ENCODE assay signal across 8 cellular contexts in genomic region chr5:141753971-141754713, GRCh38.
A peak's percentile ranks its signal among the peaks of the same experiment; 100 is the strongest.
DNase-seq lines count a peak whose midpoint lies in the region; TF ChIP-seq lines count a peak whose summit lies in the region.

No MANE protein-coding gene starts in this region.

- no peak overlapping the region for H3K27ac ChIP-seq in MM.1S (ENCODE audit: low read length)

- no peaks in the 10 kb centered on the region for H4K20me1 ChIP-seq in MM.1S (ENCODE audit: insufficient read depth, low read length)

- DNase-seq in NCI-H2171 treated with DMSO at 0.1 percent for 48 hours (lab: John Stamatoyannopoulos, UW), result peak; percentile 36
- DNase-seq in NCI-H2171 (lab: John Stamatoyannopoulos, UW), result no peak
- peak; percentile 59 for DNase-seq in MM.1S
- peak; percentile 49 to 60 for DNase-seq in cardiac fibroblast (ENCODE audit: low read depth in 2 of 2)
- DNase-seq in myocyte (ENCODE audit: low read depth), result peak; percentile 66
- DNase-seq in NCI-H2029 treated with DMSO at 0.1 percent for 48 hours (lab: John Stamatoyannopoulos, UW), result no peak
- DNase-seq in activated effector memory CD4-positive, alpha-beta T cell treated with anti-CD3 and anti-CD28 coated beads, Interleukin-2, amount 50 U/mL, for 16 hours, result no peak
- no peak for DNase-seq in medulla oblongata (ENCODE audit: extremely low spot score)

- no peaks in the 10 kb centered on the region for H3K36me3 ChIP-seq in MM.1S (replicated peaks; ENCODE audit: insufficient read depth, low read length)

- peaks cover 48% of the 10 kb centered on the region for H3K27me3 ChIP-seq in MM.1S (replicated peaks; ENCODE audit: insufficient read depth, low read length)

- H3K9me2 ChIP-seq in MM.1S (replicated peaks; ENCODE audit: insufficient read depth, low read length), result no peaks in the 10 kb centered on the region

- no peaks in the 10 kb centered on the region for H3K4me1 ChIP-seq in MM.1S (ENCODE audit: low read length)

- H3K9me3 ChIP-seq in MM.1S (replicated peaks; ENCODE audit: insufficient read depth, low read length), result no peaks in the 10 kb centered on the region

- no peak for TF ChIP-seq CTCF in MM.1S (IDR thresholded peaks at IDR 0.05; ENCODE audit: low read length)
- TF ChIP-seq CTCF in cardiac fibroblast (IDR thresholded peaks at IDR 0.05; ENCODE audit: low read depth, low read length), result no peak

- H3K4me2 ChIP-seq in MM.1S (ENCODE audit: low read depth, low read length), result no peak overlapping the region

- no peak overlapping the region for H2AFZ ChIP-seq in MM.1S (ENCODE audit: low read length)

- no peak overlapping the region for H3K4me3 ChIP-seq in MM.1S (ENCODE audit: low read length)
- no peak overlapping the region for H3K4me3 ChIP-seq in cardiac fibroblast (replicated peaks in 1 of 2; ENCODE audit: low read depth in 2 of 2, low read length in 2 of 2)

- no peaks in the 10 kb centered on the region for H3F3A ChIP-seq in MM.1S (ENCODE audit: insufficient read depth, low read length)

- H3K79me2 ChIP-seq in MM.1S (ENCODE audit: low read length), result no peaks in the 10 kb centered on the region

- H3K9ac ChIP-seq in MM.1S (ENCODE audit: low read length), result no peak overlapping the region

Comparison
In these comparisons a context has a peak if more than half of its experiments do, and no peak if none do; other contexts are left out.
1. DNase-seq: peak in NCI-H2171 treated with DMSO at 0.1 percent for 48 hours (single experiment), MM.1S (single experiment), cardiac fibroblast (2 of 2) and myocyte (single experiment); none in NCI-H2171 (single experiment), NCI-H2029 treated with DMSO at 0.1 percent for 48 hours (single experiment), activated effector memory CD4-positive, alpha-beta T cell treated with anti-CD3 and anti-CD28 coated beads, Interleukin-2, amount 50 U/mL, for 16 hours (single experiment) and medulla oblongata (single experiment).